In genomic region chr2:191173206-191173605, GRCh38 we compare ENCODE assay signal across 23 cellular contexts. TPM values are rescaled to one million over a fixed set of nuclear protein-coding genes. Genes with fewer than 3 reads are reported as not detected.
DNase-seq lines count a peak whose midpoint lies in the region; ATAC-seq, FAIRE-seq and TF ChIP-seq lines count a peak whose summit lies in the region.
"Had no signal": no experiment of that assay in that cellular context is flagged by ENCODE, and none has a peak within 500 bp of the region (broad histone marks: within the 10 kb centered on the region; RNA-seq: fewer than 3 reads in every experiment).

No MANE protein-coding gene starts in this region.

- no peaks in the 10 kb centered on the region for H3K36me3 Mint-ChIP-seq in stimulated activated naive CD8-positive, alpha-beta T cell treated with anti-CD3 and anti-CD28 coated beads, Interleukin-15, Interleukin-2, amounts not matched to agents 100 ng/mL and 50 ng/mL, for 24 hours (ENCODE audit: low read depth)
- H3K36me3 Mint-ChIP-seq in astrocyte (ENCODE audit: low read depth, unreplicated experiment), result no peaks in the 10 kb centered on the region
- H3K36me3 Mint-ChIP-seq: brain; stimulated activated naive B cell treated with anti-CD40 and anti-IgM and Interleukin-4, amounts not matched to agents 10 μg/mL and 1 μg/mL and 100 μg/mL, for 72 hours had no signal

- no peaks in the 10 kb centered on the region for H3K9me3 ChIP-seq in astrocyte (ENCODE audit: insufficient read depth, low read depth, low read length)
- H3K9me3 ChIP-seq in right lobe of liver, result no peaks in the 10 kb centered on the region
- H3K9me3 ChIP-seq in HAP-1, result no peaks in the 10 kb centered on the region
- H3K9me3 ChIP-seq in Karpas-422 (ENCODE audit: low read length), result no peaks in the 10 kb centered on the region
- H3K9me3 ChIP-seq: tibial artery had no signal

- H3K27me3 ChIP-seq in astrocyte (ENCODE audit: insufficient read depth, low read length) (no peaks in the 10 kb centered on the region), right lobe of liver (no peaks in the 10 kb centered on the region), HAP-1 (ENCODE audit: low read depth) (peaks cover 28% of the 10 kb centered on the region), Karpas-422 (ENCODE audit: low read length) (no peaks in the 10 kb centered on the region)
- H3K27me3 ChIP-seq: tibial artery had no signal

- H3K4me2 ChIP-seq in astrocyte (ENCODE audit: low read length), result no peak overlapping the region
- no peak overlapping the region for H3K4me2 ChIP-seq in Karpas-422 (ENCODE audit: low read depth, low read length, poor library complexity, severe bottlenecking)

- H3K9me2 ChIP-seq in Karpas-422 (replicated peaks; ENCODE audit: insufficient read depth, low read length), result no peaks in the 10 kb centered on the region

- H3K36me3 ChIP-seq in astrocyte (ENCODE audit: insufficient read depth, low read length), result no peaks in the 10 kb centered on the region
- H3K36me3 ChIP-seq in right lobe of liver, result no peaks in the 10 kb centered on the region
- H3K36me3 ChIP-seq in HAP-1 (replicated peaks), result no peaks in the 10 kb centered on the region
- no peaks in the 10 kb centered on the region for H3K36me3 ChIP-seq in Karpas-422 (ENCODE audit: insufficient read depth, low read length)
- H3K36me3 ChIP-seq: tibial artery had no signal

- TF ChIP-seq POLR2A in right lobe of liver (IDR thresholded peaks at IDR 0.05), result no peak

- TF ChIP-seq CTCF in astrocyte (IDR thresholded peaks at IDR 0.05; ENCODE audit: insufficient read depth, low read depth, low read length), result no peak
- no peak for TF ChIP-seq CTCF in right lobe of liver (IDR thresholded peaks at IDR 0.05)

- no peaks in the 10 kb centered on the region for H3K9me3 Mint-ChIP-seq in stimulated activated naive CD8-positive, alpha-beta T cell treated with anti-CD3 and anti-CD28 coated beads, Interleukin-15, Interleukin-2, amounts not matched to agents 100 ng/mL and 50 ng/mL, for 24 hours
- H3K9me3 Mint-ChIP-seq in astrocyte (ENCODE audit: unreplicated experiment), result no peaks in the 10 kb centered on the region
- H3K9me3 Mint-ChIP-seq: activated CD4-positive, alpha-beta memory T cell treated with anti-CD3 and anti-CD28 coated beads, Interleukin-2, amount 10 ng/mL, durations not matched to agents 7 days and 5 days; brain; neural crest cell; stimulated activated naive B cell treated with anti-CD40 and anti-IgM and Interleukin-4, amounts not matched to agents 10 μg/mL and 1 μg/mL and 100 μg/mL, for 72 hours had no signal

- H3K27ac ChIP-seq in astrocyte (ENCODE audit: low read depth, low read length) (peak overlapping the region; percentile 72), right lobe of liver (peak overlapping the region; percentile 16 to 69 (median 20)), Karpas-422 (ENCODE audit: low read length) (no peak overlapping the region)
- H3K27ac ChIP-seq: tibial artery had no signal

- no peak overlapping the region for H2AFZ ChIP-seq in astrocyte (ENCODE audit: low read depth, low read length)
- no peak overlapping the region for H2AFZ ChIP-seq in Karpas-422 (ENCODE audit: low read length)

- ATAC-seq in stimulated activated naive CD8-positive, alpha-beta T cell treated with anti-CD3 and anti-CD28 coated beads, Interleukin-15, Interleukin-2, amounts not matched to agents 100 U/mL and 50 U/mL, for 24 hours, result no peak
- peak in 1 of 4 donors; percentile 4 for ATAC-seq in right lobe of liver
- no peak for ATAC-seq in HG03342 (IDR thresholded peaks at IDR 0.05; ENCODE audit: unreplicated experiment)
- ATAC-seq: right cardiac atrium; stimulated activated naive B cell treated with anti-CD40 and anti-IgM and Interleukin-4, amounts not matched to agents 10 μg/mL and 1 μg/mL and 100 μg/mL, for 72 hours had no signal

- H4K20me1 ChIP-seq in astrocyte (ENCODE audit: insufficient read depth, low read length), result no peaks in the 10 kb centered on the region
- no peaks in the 10 kb centered on the region for H4K20me1 ChIP-seq in Karpas-422 (ENCODE audit: insufficient read depth, low read depth, low read length)

- intact Hi-C loops in right lobe of liver (cut with DNase I), result loop anchor here in 1 of 2 donors (10.0 kb wide), 1 partner anchor 72 kb away; the partner anchor contains the start of gene MYO1B

- 66% methylated on average over 3 of the region's 3 CpGs for WGBS in right lobe of liver (ENCODE audit: insufficient coverage, low coverage, low lambda C conversion rate, missing lambda C conversion rate)

- H3K4me1 Mint-ChIP-seq in stimulated activated naive CD8-positive, alpha-beta T cell treated with anti-CD3 and anti-CD28 coated beads, Interleukin-15, Interleukin-2, amounts not matched to agents 100 ng/mL and 50 ng/mL, for 24 hours (ENCODE audit: low read depth), result peaks cover 74% of the 10 kb centered on the region
- peaks cover 47% of the 10 kb centered on the region for H3K4me1 Mint-ChIP-seq in astrocyte (ENCODE audit: low read depth, unreplicated experiment)

- no peak overlapping the region for H3K9ac ChIP-seq in astrocyte (ENCODE audit: low read length)
- H3K9ac ChIP-seq in Karpas-422 (ENCODE audit: low read length), result no peak overlapping the region

- peak overlapping the region; percentile 89 for H3K27ac Mint-ChIP-seq in stimulated activated naive CD8-positive, alpha-beta T cell treated with anti-CD3 and anti-CD28 coated beads, Interleukin-15, Interleukin-2, amounts not matched to agents 100 ng/mL and 50 ng/mL, for 24 hours
- H3K27ac Mint-ChIP-seq in astrocyte (ENCODE audit: unreplicated experiment), result no peak overlapping the region
- H3K27ac Mint-ChIP-seq: activated CD4-positive, alpha-beta memory T cell treated with anti-CD3 and anti-CD28 coated beads, Interleukin-2, amount 10 ng/mL, durations not matched to agents 7 days and 5 days; stimulated activated naive B cell treated with anti-CD40 and anti-IgM and Interleukin-4, amounts not matched to agents 10 μg/mL and 1 μg/mL and 100 μg/mL, for 72 hours had no signal

- H3K4me3 ChIP-seq in astrocyte (ENCODE audit: insufficient read depth, low read depth, low read length) (no peak overlapping the region), right lobe of liver (no peak overlapping the region), HAP-1 (no peak overlapping the region), Karpas-422 (ENCODE audit: low read length) (no peak overlapping the region)
- H3K4me3 ChIP-seq: tibial artery had no signal

- H3K79me2 ChIP-seq in astrocyte (ENCODE audit: insufficient read depth, low read length) (no peaks in the 10 kb centered on the region), Karpas-422 (ENCODE audit: low read length) (no peaks in the 10 kb centered on the region)

- H3K4me1 ChIP-seq in astrocyte (ENCODE audit: insufficient read depth, low read length) (peaks cover 27% of the 10 kb centered on the region), right lobe of liver (peaks cover 0 to 76% (median 23%) of the 10 kb centered on the region in 4 donors), HAP-1 (no peaks in the 10 kb centered on the region), Karpas-422 (ENCODE audit: low read length) (peaks cover 7% of the 10 kb centered on the region)

- DNase-seq in stimulated activated naive CD8-positive, alpha-beta T cell treated with anti-CD3 and anti-CD28 coated beads, Interleukin-15, Interleukin-2, amounts not matched to agents 100 U/mL and 50 U/mL, for 24 hours, result no peak
- DNase-seq in astrocyte (ENCODE audit: low read depth) (no peak), right lobe of liver (no peak), HAP-1 (ENCODE audit: low spot score in 2 of 2) (no peak), Karpas-422 (no peak)
- DNase-seq: activated CD4-positive, alpha-beta memory T cell treated with anti-CD3 and anti-CD28 coated beads, Interleukin-2, amount 10 ng/mL, durations not matched to agents 7 days and 5 days; activated effector memory CD4-positive, alpha-beta T cell treated with Interleukin-2 at 50 U/mL for 16 hours; GDM1; head of caudate nucleus; KBM-7; NCI-H1417 treated with DMSO at 0.1 percent for 48 hours; NCI-H345; NCI-H774; posterior cingulate gyrus; right cardiac atrium; stimulated activated naive B cell treated with anti-CD40 and anti-IgM and Interleukin-4, amounts not matched to agents 10 μg/mL and 1 μg/mL and 100 μg/mL, for 72 hours; tibial artery had no signal

- no peak for FAIRE-seq in astrocyte (lab: Jason Lieb, UNC)

- no peaks in the 10 kb centered on the region for H3K27me3 Mint-ChIP-seq in stimulated activated naive CD8-positive, alpha-beta T cell treated with anti-CD3 and anti-CD28 coated beads, Interleukin-15, Interleukin-2, amounts not matched to agents 100 ng/mL and 50 ng/mL, for 24 hours
- H3K27me3 Mint-ChIP-seq in astrocyte (ENCODE audit: low read depth, unreplicated experiment), result no peaks in the 10 kb centered on the region
- H3K27me3 Mint-ChIP-seq: activated CD4-positive, alpha-beta memory T cell treated with anti-CD3 and anti-CD28 coated beads, Interleukin-2, amount 10 ng/mL, durations not matched to agents 7 days and 5 days; brain had no signal

- in situ Hi-C loops in HAP-1 (cut with MboI; ENCODE audit: low sequenced_read_pairs), result no loop called here

- H3K4me3 Mint-ChIP-seq in stimulated activated naive CD8-positive, alpha-beta T cell treated with anti-CD3 and anti-CD28 coated beads, Interleukin-15, Interleukin-2, amounts not matched to agents 100 ng/mL and 50 ng/mL, for 24 hours, result no peak overlapping the region
- no peak overlapping the region for H3K4me3 Mint-ChIP-seq in astrocyte (ENCODE audit: unreplicated experiment)
- H3K4me3 Mint-ChIP-seq: activated CD4-positive, alpha-beta memory T cell treated with anti-CD3 and anti-CD28 coated beads, Interleukin-2, amount 10 ng/mL, durations not matched to agents 7 days and 5 days; brain; neural crest cell; stimulated activated naive B cell treated with anti-CD40 and anti-IgM and Interleukin-4, amounts not matched to agents 10 μg/mL and 1 μg/mL and 100 μg/mL, for 72 hours had no signal

RNA-seq across cellular contexts. Expression of gene STAT4, which starts 22.4 kb away (rescaled TPM):
- total RNA-seq in astrocyte (1.6 and 2.3 TPM in 2 replicates), right lobe of liver (1 to 10 TPM in 5 of 6 experiments, under 1 TPM in 1; 0.90 to 6.1 (median 3.2) TPM)
- total RNA-seq in Karpas-422 (2014; rRNA removed; shearing (Covaris generic); ENCODE audit: low replicate concordance), result not detected in 2 replicates
- total RNA-seq: HT1080, SK-MEL-5 had no signal
